In genomic region chr9:128722380-128723351, GRCh38 we compare ENCODE assay signal across 10 cellular contexts. TPM values are rescaled to one million over a fixed set of nuclear protein-coding genes. Genes with fewer than 3 reads are reported as not detected.
DNase-seq lines count a peak whose midpoint lies in the region; ATAC-seq and TF ChIP-seq lines count a peak whose summit lies in the region.
"Had no signal": no experiment of that assay in that cellular context is flagged by ENCODE, and none has a peak within 500 bp of the region (broad histone marks: within the 10 kb centered on the region; RNA-seq: fewer than 3 reads in every experiment).

No MANE protein-coding gene starts in this region.

- TF ChIP-seq CTCF in VCaP (conservative IDR thresholded peaks at IDR 0.05), result no peak
- TF ChIP-seq CTCF in thoracic aorta (IDR thresholded peaks at IDR 0.05), result no peak

- H3K4me1 Mint-ChIP-seq in activated CD4-positive, alpha-beta T cell treated with anti-CD3 and anti-CD28 coated beads, Interleukin-2, amount 10 ng/mL, durations not matched to agents 7 days and 5 days, result peaks cover 45% of the 10 kb centered on the region

- no peak for DNase-seq in activated CD4-positive, alpha-beta T cell treated with anti-CD3 and anti-CD28 coated beads, Interleukin-2, amount 10 ng/mL, durations not matched to agents 7 days and 5 days
- DNase-seq in activated CD4-positive, alpha-beta T cell treated with anti-CD3 and anti-CD28 coated beads for 1 hour, result no peak
- DNase-seq in thoracic aorta (ENCODE audit: low spot score), result no peak
- DNase-seq: NCI-H2029 treated with DMSO at 0.1 percent for 48 hours; stimulated activated CD4-positive, alpha-beta T cell treated with anti-CD3 and anti-CD28 coated beads, Interleukin-4, amount 100 ng/mL, for 4 hours had no signal

- peak overlapping the region; percentile 37 for H3K9ac ChIP-seq in iPS-15b (ENCODE audit: low read depth, low read length)

- H3K4me3 Mint-ChIP-seq in activated CD4-positive, alpha-beta T cell treated with anti-CD3 and anti-CD28 coated beads, Interleukin-2, amount 10 ng/mL, durations not matched to agents 7 days and 5 days, result peak overlapping the region; percentile 94

- ATAC-seq in thoracic aorta (ENCODE audit: insufficient number of reproducible peaks, low FRiP score, low read depth) (no peak), HG03108 (IDR thresholded peaks at IDR 0.05; ENCODE audit: unreplicated experiment) (no peak), GM18873 (IDR thresholded peaks at IDR 0.05; ENCODE audit: low FRiP score, unreplicated experiment) (no peak), GM18520 (IDR thresholded peaks at IDR 0.05; ENCODE audit: unreplicated experiment) (no peak)

- H3K27ac ChIP-seq in VCaP (peak overlapping the region; percentile 77; the same call in 1 of the 2 replicates), thoracic aorta (peak overlapping the region; percentile 70 to 79)

- peaks cover 3% of the 10 kb centered on the region for H3K4me1 ChIP-seq in iPS-15b (ENCODE audit: control insufficient read depth, insufficient read depth, low read length)
- peaks cover 0 to 18% of the 10 kb centered on the region in 2 donors for H3K4me1 ChIP-seq in thoracic aorta (ENCODE audit: control insufficient read depth in 1 of 2, low read depth in 2 of 2)

- CTCF ChIA-PET in activated CD4-positive, alpha-beta T cell treated with anti-CD3 and anti-CD28 coated beads, Interleukin-2, amount 10 ng/mL, durations not matched to agents 7 days and 5 days (lab: Charles Lee), result no interaction called here

- peak overlapping the region; percentile 94 for H3K27ac Mint-ChIP-seq in activated CD4-positive, alpha-beta T cell treated with anti-CD3 and anti-CD28 coated beads, Interleukin-2, amount 10 ng/mL, durations not matched to agents 7 days and 5 days

- H3K9me3 ChIP-seq in iPS-15b (ENCODE audit: control insufficient read depth, insufficient read depth, low read length) (no peaks in the 10 kb centered on the region), thoracic aorta (no peaks in the 10 kb centered on the region)

- H3K36me3 ChIP-seq in iPS-15b (ENCODE audit: control insufficient read depth, insufficient read depth, low read length) (peaks cover 30% of the 10 kb centered on the region), thoracic aorta (no peaks in the 10 kb centered on the region)

- H3K9me3 Mint-ChIP-seq in activated CD4-positive, alpha-beta T cell treated with anti-CD3 and anti-CD28 coated beads, Interleukin-2, amount 10 ng/mL, durations not matched to agents 7 days and 5 days, result no peaks in the 10 kb centered on the region

- peaks cover 15% of the 10 kb centered on the region for H3K36me3 Mint-ChIP-seq in activated CD4-positive, alpha-beta T cell treated with anti-CD3 and anti-CD28 coated beads, Interleukin-2, amount 10 ng/mL, durations not matched to agents 7 days and 5 days (ENCODE audit: low read depth)

- H3K27me3 ChIP-seq in iPS-15b (ENCODE audit: control insufficient read depth, insufficient read depth, low read length) (no peaks in the 10 kb centered on the region), thoracic aorta (replicated peaks; ENCODE audit: insufficient read depth) (no peaks in the 10 kb centered on the region)

- POLR2A ChIA-PET in activated CD4-positive, alpha-beta T cell treated with anti-CD3 and anti-CD28 coated beads, Interleukin-2, amount 10 ng/mL, durations not matched to agents 7 days and 5 days (lab: Charles Lee), result no interaction called here

- H3K4me3 ChIP-seq in iPS-15b (ENCODE audit: low read depth, low read length), result peak overlapping the region; percentile 82
- peak overlapping the region; percentile 76 for H3K4me3 ChIP-seq in thoracic aorta

- H3K27me3 Mint-ChIP-seq in activated CD4-positive, alpha-beta T cell treated with anti-CD3 and anti-CD28 coated beads, Interleukin-2, amount 10 ng/mL, durations not matched to agents 7 days and 5 days, result no peaks in the 10 kb centered on the region

RNA-seq across cellular contexts. Expression of gene ZDHHC12, which starts 1.3 kb away (rescaled TPM):
- total RNA-seq in activated CD4-positive, alpha-beta T cell treated with anti-CD3 and anti-CD28 coated beads, Interleukin-2, amount 10 ng/mL, durations not matched to agents 7 days and 5 days, result 10 to 100 TPM; 86.3 to 91.5 TPM
- 10 to 100 TPM; 37.0 to 70.3 TPM for total RNA-seq in thoracic aorta

RNA-seq across cellular contexts. Expression of gene PKN3, which starts 20.4 kb away (rescaled TPM):
- 1 to 10 TPM; 8.2 to 9.1 TPM for total RNA-seq in activated CD4-positive, alpha-beta T cell treated with anti-CD3 and anti-CD28 coated beads, Interleukin-2, amount 10 ng/mL, durations not matched to agents 7 days and 5 days
- total RNA-seq in thoracic aorta, result 1 to 10 TPM; 4.4 to 4.7 TPM

RNA-seq across cellular contexts. Expression of gene SET, which starts 33.6 kb away (rescaled TPM):
- 100 to 1,000 TPM; 476 to 482 TPM for total RNA-seq in activated CD4-positive, alpha-beta T cell treated with anti-CD3 and anti-CD28 coated beads, Interleukin-2, amount 10 ng/mL, durations not matched to agents 7 days and 5 days
- total RNA-seq in thoracic aorta, result 100 to 1,000 TPM in 1 of 2 donors, 10 to 100 TPM in 1; 83.3 to 201 TPM

RNA-seq across cellular contexts. Expression of gene ZER1, which starts 49.1 kb away (rescaled TPM):
- total RNA-seq in activated CD4-positive, alpha-beta T cell treated with anti-CD3 and anti-CD28 coated beads, Interleukin-2, amount 10 ng/mL, durations not matched to agents 7 days and 5 days, result 10 to 100 TPM; 21.3 TPM
- total RNA-seq in thoracic aorta, result 10 to 100 TPM; 42.5 to 65.4 TPM
